ENCODE assay signal across 1 cellular context in the genomic region with DNA sequence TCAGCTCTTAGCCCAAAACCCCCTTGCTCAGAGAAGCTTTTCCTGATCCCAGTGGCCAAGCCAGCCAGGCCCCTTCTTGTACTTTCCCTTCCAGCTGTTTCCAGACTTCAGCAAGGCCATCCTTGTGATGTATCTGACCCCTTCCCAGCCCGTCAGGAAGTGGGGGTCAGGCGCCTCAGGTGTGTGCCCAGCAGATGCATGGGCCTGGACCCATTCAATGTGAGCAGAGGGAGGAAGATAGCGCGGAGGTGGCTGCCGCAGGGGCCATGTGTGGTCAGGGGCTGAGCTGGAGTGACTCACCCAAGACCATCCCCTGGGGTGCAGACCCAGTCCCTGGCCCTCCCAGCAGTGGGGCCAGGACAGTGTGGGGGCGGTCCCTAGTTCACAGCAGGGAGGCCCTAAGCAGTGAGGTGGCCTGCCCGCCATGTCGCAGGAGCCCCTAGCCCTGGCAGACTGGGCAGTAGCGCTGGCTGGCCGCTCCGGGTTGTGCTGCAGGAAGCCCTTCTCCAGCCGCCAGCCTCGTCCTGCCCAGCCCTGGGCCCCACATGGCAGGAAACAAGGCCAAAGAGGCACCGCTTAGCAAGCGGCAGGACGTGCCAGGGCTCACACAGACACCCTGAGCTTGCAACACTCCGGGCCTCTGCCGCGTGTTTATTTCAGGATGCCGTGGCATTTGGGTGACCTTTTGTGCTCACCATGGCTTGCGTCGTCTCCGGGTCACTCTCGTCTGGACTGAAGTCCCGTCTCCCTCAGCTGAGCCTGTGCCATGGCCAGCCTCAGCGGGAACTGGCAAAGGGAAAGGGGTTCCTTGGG.
TF ChIP-seq lines count a peak whose summit lies in the region.

No MANE protein-coding gene starts in this region.

TF ChIP-seq in HepG2, 621 proteins besides CTCF, POLR2A, EP300 and RAD21 (continued from another document and continues in another):
- TF ChIP-seq, protein P1, sequence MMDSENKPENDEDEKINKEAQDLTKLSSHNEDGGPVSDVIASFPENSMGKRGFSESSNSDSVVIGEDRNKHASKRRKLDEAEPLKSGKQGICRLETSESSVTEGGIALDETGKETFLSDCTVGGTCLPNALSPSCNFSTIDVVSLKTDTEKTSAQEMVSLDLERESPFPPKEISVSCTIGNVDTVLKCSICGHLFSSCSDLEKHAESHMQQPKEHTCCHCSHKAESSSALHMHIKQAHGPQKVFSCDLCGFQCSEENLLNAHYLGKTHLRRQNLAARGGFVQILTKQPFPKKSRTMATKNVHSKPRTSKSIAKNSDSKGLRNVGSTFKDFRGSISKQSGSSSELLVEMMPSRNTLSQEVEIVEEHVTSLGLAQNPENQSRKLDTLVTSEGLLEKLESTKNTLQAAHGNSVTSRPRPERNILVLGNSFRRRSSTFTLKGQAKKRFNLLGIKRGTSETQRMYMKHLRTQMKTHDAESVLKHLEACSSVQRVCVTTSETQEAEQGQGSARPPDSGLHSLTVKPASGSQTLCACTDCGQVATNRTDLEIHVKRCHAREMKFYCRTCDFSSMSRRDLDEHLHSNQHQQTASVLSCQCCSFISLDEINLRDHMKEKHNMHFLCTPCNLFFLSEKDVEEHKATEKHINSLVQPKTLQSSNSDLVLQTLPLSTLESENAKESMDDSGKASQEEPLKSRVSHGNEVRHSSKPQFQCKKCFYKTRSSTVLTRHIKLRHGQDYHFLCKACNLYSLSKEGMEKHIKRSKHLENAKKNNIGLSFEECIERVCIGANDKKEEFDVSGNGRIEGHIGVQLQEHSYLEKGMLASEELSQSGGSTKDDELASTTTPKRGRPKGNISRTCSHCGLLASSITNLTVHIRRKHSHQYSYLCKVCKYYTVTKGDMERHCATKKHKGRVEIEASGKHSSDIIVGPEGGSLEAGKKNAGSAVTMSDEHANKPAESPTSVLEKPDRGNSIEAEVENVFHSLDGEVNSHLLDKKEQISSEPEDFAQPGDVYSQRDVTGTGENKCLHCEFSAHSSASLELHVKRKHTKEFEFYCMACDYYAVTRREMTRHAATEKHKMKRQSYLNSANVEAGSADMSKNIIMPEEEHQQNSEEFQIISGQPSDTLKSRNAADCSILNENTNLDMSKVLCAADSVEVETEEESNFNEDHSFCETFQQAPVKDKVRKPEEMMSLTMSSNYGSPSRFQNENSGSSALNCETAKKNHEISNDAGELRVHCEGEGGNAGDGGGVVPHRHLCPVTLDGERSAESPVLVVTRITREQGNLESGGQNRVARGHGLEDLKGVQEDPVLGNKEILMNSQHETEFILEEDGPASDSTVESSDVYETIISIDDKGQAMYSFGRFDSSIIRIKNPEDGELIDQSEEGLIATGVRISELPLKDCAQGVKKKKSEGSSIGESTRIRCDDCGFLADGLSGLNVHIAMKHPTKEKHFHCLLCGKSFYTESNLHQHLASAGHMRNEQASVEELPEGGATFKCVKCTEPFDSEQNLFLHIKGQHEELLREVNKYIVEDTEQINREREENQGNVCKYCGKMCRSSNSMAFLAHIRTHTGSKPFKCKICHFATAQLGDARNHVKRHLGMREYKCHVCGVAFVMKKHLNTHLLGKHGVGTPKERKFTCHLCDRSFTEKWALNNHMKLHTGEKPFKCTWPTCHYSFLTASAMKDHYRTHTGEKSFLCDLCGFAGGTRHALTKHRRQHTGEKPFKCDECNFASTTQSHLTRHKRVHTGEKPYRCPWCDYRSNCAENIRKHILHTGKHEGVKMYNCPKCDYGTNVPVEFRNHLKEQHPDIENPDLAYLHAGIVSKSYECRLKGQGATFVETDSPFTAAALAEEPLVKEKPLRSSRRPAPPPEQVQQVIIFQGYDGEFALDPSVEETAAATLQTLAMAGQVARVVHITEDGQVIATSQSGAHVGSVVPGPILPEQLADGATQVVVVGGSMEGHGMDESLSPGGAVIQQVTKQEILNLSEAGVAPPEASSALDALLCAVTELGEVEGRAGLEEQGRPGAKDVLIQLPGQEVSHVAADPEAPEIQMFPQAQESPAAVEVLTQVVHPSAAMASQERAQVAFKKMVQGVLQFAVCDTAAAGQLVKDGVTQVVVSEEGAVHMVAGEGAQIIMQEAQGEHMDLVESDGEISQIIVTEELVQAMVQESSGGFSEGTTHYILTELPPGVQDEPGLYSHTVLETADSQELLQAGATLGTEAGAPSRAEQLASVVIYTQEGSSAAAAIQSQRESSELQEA (CRISPR knock-in tag; IDR thresholded peaks at IDR 0.05; ENCODE audit: not compliant biosample characterization): peak; percentile 77
- peak; percentile 90; the same call in 1 of the 2 replicates for TF ChIP-seq ZNF792 (CRISPR knock-in tag; IDR thresholded peaks at IDR 0.05)
- peak; percentile 57; the same call in 1 of the 2 replicates for TF ChIP-seq ZBTB21 (CRISPR knock-in tag; IDR thresholded peaks at IDR 0.05)
- TF ChIP-seq ZNF484 (CRISPR knock-in tag; IDR thresholded peaks at IDR 0.05; ENCODE audit: borderline replicate concordance, low read depth): no peak
- TF ChIP-seq, protein P2, sequence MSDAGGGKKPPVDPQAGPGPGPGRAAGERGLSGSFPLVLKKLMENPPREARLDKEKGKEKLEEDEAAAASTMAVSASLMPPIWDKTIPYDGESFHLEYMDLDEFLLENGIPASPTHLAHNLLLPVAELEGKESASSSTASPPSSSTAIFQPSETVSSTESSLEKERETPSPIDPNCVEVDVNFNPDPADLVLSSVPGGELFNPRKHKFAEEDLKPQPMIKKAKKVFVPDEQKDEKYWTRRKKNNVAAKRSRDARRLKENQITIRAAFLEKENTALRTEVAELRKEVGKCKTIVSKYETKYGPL (CRISPR knock-in tag; IDR thresholded peaks at IDR 0.05): no peak
- peak; percentile 77 for TF ChIP-seq RBFOX2 (IDR thresholded peaks at IDR 0.05; ENCODE audit: low read depth, low read length)
- TF ChIP-seq RARA (CRISPR knock-in tag; IDR thresholded peaks at IDR 0.05): peak; percentile 99
- no peak for TF ChIP-seq KAT7 (CRISPR knock-in tag; IDR thresholded peaks at IDR 0.05; ENCODE audit: borderline replicate concordance)
- no peak for TF ChIP-seq HMG20B (CRISPR knock-in tag; conservative IDR thresholded peaks at IDR 0.05)
- peak; percentile 45; the same call in 1 of the 2 replicates for TF ChIP-seq POGZ (CRISPR knock-in tag; IDR thresholded peaks at IDR 0.05)
- TF ChIP-seq CBX2 (IDR thresholded peaks at IDR 0.05; ENCODE audit: low read depth, low read length): no peak
- 0 out of 2 replicates have a peak, but pooled peaks have one; percentile 14 for TF ChIP-seq CBX2 (CRISPR knock-in tag; IDR thresholded peaks at IDR 0.05; ENCODE audit: low read depth)
- peak; percentile 94; the same call in 1 of the 2 replicates for TF ChIP-seq TARDBP (CRISPR knock-in tag; IDR thresholded peaks at IDR 0.05)
- no peak for TF ChIP-seq ZNF782 (CRISPR knock-in tag; IDR thresholded peaks at IDR 0.05; ENCODE audit: borderline replicate concordance)
- TF ChIP-seq, protein P3, sequence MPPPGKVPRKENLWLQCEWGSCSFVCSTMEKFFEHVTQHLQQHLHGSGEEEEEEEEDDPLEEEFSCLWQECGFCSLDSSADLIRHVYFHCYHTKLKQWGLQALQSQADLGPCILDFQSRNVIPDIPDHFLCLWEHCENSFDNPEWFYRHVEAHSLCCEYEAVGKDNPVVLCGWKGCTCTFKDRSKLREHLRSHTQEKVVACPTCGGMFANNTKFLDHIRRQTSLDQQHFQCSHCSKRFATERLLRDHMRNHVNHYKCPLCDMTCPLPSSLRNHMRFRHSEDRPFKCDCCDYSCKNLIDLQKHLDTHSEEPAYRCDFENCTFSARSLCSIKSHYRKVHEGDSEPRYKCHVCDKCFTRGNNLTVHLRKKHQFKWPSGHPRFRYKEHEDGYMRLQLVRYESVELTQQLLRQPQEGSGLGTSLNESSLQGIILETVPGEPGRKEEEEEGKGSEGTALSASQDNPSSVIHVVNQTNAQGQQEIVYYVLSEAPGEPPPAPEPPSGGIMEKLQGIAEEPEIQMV (CRISPR knock-in tag; IDR thresholded peaks at IDR 0.05; ENCODE audit: low read depth): peak; percentile 65; the same call in 1 of the 2 replicates
- peak; percentile 77; the same call in 1 of the 2 replicates for TF ChIP-seq ZNF451 (CRISPR knock-in tag; IDR thresholded peaks at IDR 0.05)
- TF ChIP-seq, protein P4, sequence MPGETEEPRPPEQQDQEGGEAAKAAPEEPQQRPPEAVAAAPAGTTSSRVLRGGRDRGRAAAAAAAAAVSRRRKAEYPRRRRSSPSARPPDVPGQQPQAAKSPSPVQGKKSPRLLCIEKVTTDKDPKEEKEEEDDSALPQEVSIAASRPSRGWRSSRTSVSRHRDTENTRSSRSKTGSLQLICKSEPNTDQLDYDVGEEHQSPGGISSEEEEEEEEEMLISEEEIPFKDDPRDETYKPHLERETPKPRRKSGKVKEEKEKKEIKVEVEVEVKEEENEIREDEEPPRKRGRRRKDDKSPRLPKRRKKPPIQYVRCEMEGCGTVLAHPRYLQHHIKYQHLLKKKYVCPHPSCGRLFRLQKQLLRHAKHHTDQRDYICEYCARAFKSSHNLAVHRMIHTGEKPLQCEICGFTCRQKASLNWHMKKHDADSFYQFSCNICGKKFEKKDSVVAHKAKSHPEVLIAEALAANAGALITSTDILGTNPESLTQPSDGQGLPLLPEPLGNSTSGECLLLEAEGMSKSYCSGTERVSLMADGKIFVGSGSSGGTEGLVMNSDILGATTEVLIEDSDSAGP (CRISPR knock-in tag; IDR thresholded peaks at IDR 0.05; ENCODE audit: borderline replicate concordance): peak; percentile 58
- TF ChIP-seq, protein P5, sequence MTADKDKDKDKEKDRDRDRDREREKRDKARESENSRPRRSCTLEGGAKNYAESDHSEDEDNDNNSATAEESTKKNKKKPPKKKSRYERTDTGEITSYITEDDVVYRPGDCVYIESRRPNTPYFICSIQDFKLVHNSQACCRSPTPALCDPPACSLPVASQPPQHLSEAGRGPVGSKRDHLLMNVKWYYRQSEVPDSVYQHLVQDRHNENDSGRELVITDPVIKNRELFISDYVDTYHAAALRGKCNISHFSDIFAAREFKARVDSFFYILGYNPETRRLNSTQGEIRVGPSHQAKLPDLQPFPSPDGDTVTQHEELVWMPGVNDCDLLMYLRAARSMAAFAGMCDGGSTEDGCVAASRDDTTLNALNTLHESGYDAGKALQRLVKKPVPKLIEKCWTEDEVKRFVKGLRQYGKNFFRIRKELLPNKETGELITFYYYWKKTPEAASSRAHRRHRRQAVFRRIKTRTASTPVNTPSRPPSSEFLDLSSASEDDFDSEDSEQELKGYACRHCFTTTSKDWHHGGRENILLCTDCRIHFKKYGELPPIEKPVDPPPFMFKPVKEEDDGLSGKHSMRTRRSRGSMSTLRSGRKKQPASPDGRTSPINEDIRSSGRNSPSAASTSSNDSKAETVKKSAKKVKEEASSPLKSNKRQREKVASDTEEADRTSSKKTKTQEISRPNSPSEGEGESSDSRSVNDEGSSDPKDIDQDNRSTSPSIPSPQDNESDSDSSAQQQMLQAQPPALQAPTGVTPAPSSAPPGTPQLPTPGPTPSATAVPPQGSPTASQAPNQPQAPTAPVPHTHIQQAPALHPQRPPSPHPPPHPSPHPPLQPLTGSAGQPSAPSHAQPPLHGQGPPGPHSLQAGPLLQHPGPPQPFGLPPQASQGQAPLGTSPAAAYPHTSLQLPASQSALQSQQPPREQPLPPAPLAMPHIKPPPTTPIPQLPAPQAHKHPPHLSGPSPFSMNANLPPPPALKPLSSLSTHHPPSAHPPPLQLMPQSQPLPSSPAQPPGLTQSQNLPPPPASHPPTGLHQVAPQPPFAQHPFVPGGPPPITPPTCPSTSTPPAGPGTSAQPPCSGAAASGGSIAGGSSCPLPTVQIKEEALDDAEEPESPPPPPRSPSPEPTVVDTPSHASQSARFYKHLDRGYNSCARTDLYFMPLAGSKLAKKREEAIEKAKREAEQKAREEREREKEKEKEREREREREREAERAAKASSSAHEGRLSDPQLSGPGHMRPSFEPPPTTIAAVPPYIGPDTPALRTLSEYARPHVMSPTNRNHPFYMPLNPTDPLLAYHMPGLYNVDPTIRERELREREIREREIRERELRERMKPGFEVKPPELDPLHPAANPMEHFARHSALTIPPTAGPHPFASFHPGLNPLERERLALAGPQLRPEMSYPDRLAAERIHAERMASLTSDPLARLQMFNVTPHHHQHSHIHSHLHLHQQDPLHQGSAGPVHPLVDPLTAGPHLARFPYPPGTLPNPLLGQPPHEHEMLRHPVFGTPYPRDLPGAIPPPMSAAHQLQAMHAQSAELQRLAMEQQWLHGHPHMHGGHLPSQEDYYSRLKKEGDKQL (CRISPR knock-in tag; IDR thresholded peaks at IDR 0.05; ENCODE audit: low read depth): no peak
- TF ChIP-seq SMAD1 (CRISPR knock-in tag; IDR thresholded peaks at IDR 0.05; ENCODE audit: borderline replicate concordance, low read depth): no peak; the same call in 1 of the 2 replicates
- TF ChIP-seq STAT5B (CRISPR knock-in tag; IDR thresholded peaks at IDR 0.05): peak; percentile 14; the same call in 1 of the 2 replicates
- TF ChIP-seq KLF9 (CRISPR knock-in tag; IDR thresholded peaks at IDR 0.05; ENCODE audit: low read depth): peak; percentile 73; the same call in 1 of the 2 replicates
- TF ChIP-seq IRF2 (CRISPR knock-in tag; IDR thresholded peaks at IDR 0.05): peak; percentile 95
- TF ChIP-seq NCOA5 (CRISPR knock-in tag; IDR thresholded peaks at IDR 0.05): no peak
- TF ChIP-seq ZBTB20 (CRISPR knock-in tag; IDR thresholded peaks at IDR 0.05; ENCODE audit: borderline replicate concordance, low read depth): peak; percentile 89; the same call in 1 of the 2 replicates
- TF ChIP-seq, protein P6, sequence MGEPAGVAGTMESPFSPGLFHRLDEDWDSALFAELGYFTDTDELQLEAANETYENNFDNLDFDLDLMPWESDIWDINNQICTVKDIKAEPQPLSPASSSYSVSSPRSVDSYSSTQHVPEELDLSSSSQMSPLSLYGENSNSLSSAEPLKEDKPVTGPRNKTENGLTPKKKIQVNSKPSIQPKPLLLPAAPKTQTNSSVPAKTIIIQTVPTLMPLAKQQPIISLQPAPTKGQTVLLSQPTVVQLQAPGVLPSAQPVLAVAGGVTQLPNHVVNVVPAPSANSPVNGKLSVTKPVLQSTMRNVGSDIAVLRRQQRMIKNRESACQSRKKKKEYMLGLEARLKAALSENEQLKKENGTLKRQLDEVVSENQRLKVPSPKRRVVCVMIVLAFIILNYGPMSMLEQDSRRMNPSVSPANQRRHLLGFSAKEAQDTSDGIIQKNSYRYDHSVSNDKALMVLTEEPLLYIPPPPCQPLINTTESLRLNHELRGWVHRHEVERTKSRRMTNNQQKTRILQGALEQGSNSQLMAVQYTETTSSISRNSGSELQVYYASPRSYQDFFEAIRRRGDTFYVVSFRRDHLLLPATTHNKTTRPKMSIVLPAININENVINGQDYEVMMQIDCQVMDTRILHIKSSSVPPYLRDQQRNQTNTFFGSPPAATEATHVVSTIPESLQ (CRISPR knock-in tag; conservative IDR thresholded peaks at IDR 0.05): no peak
- TF ChIP-seq, protein P7, sequence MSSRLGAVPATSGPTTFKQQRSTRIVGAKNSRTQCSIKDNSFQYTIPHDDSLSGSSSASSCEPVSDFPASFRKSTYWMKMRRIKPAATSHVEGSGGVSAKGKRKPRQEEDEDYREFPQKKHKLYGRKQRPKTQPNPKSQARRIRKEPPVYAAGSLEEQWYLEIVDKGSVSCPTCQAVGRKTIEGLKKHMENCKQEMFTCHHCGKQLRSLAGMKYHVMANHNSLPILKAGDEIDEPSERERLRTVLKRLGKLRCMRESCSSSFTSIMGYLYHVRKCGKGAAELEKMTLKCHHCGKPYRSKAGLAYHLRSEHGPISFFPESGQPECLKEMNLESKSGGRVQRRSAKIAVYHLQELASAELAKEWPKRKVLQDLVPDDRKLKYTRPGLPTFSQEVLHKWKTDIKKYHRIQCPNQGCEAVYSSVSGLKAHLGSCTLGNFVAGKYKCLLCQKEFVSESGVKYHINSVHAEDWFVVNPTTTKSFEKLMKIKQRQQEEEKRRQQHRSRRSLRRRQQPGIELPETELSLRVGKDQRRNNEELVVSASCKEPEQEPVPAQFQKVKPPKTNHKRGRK (CRISPR knock-in tag; IDR thresholded peaks at IDR 0.05): no peak
- TF ChIP-seq ONECUT2 (CRISPR knock-in tag; IDR thresholded peaks at IDR 0.05): no peak
- peak; percentile 79 for TF ChIP-seq DMAP1 (CRISPR knock-in tag; IDR thresholded peaks at IDR 0.05)
- no peak for TF ChIP-seq ZSCAN22 (CRISPR knock-in tag; IDR thresholded peaks at IDR 0.05)
- 0 out of 2 replicates have a peak, but pooled peaks have one; percentile 35 for TF ChIP-seq ZNF251 (CRISPR knock-in tag; IDR thresholded peaks at IDR 0.05)
- peak; percentile 75; the same call in 1 of the 2 replicates for TF ChIP-seq TRIM24 (CRISPR knock-in tag; IDR thresholded peaks at IDR 0.05)
- TF ChIP-seq IKZF4 (CRISPR knock-in tag; IDR thresholded peaks at IDR 0.05; ENCODE audit: borderline replicate concordance, low read depth, not compliant biosample characterization): peak; percentile 80
